In the genomic region with DNA sequence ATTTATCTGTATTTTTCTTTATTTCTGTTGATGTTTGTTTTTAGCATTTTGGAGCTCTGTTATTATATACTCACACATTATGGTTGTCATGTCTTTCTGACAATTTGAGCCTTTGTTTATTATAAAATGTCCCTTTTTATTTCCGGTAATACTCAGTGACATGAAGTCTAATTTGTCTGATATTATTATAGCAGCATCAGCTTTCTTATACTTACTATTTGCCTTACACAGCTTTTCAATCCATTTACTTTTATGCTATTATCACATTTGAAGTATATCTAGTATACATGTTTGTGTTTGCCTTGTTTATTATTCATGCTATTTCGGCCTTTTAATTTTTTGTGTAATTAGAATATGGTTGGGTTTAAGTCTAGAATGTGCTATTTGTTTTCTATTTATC, we compare ENCODE assay signal across 10 cellular contexts.
"Had no signal": no experiment of that assay in that cellular context is flagged by ENCODE, and none has a peak within 500 bp of the region (broad histone marks: within the 10 kb centered on the region; RNA-seq: fewer than 3 reads in every experiment).

No MANE protein-coding gene starts in this region.

- DNase-seq: GM23248, GOT3, H7, H9, HCEC 1CT, HFFc6 had no signal

- H3K4me1 Mint-ChIP-seq: H9 had no signal

- H3K4me3 ChIP-seq: GM23248, HAP-1 had no signal

- H3K36me3 ChIP-seq: HAP-1 had no signal

- H3K9me3 ChIP-seq: HAP-1 had no signal

- H3K9ac ChIP-seq: GM23248 had no signal

- H3K4me3 Mint-ChIP-seq: H9, HFFc6 had no signal

- H3K27ac Mint-ChIP-seq: H9, HFFc6 had no signal

- H3K4me1 ChIP-seq: HAP-1 had no signal

- ATAC-seq: HCT116 had no signal

- FAIRE-seq: H1, H54 had no signal

- H3K27ac ChIP-seq: GM23248 had no signal

- H2AFZ ChIP-seq: GM23248 had no signal
